Comparison of ENCODE assay signal across 1 cellular context in the genomic region with DNA sequence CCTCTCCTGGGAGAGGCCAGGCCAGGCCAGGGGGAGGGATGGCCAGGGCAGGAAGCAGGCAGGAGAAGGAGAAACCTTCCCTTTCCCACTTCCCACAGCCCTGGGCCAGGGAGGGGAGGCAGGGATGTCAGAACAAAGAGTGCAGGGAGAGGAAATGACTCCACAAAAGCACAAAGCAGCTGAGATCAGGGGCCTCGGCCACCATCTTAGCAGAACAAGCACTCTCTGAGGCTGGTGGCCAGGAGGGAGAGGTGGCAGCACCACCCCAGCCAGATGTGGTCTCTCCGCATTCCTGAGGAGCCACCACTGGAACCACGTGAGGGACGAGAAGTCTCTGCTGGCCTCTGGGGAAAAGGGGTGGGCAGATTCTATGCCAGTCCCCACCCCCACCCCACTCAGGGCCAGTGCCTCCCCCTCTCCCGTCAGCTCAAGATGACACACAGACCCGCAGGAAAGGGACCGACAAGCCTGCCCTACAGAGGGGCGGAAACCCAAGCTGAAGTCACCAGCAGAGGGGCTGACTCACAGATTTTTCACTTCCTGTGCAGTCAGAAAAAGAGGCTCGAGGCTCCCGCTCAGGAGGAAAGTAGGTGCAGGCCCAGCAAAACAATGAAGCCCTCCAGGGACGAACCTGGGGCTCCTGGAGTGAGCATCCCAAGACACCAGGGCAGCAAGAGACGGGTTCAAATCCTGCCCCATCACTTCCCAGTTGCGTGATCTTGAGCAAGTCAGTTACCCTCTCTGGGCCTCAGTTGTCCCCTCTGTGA.
A peak's percentile ranks its signal among the peaks of the same experiment; 100 is the strongest.
TF ChIP-seq lines count a peak whose summit lies in the region.

No MANE protein-coding gene starts in this region.

TF ChIP-seq in SK-N-SH, 30 proteins besides CTCF, POLR2A, EP300 and RAD21 (continued from another document):
- TF ChIP-seq, protein P1, sequence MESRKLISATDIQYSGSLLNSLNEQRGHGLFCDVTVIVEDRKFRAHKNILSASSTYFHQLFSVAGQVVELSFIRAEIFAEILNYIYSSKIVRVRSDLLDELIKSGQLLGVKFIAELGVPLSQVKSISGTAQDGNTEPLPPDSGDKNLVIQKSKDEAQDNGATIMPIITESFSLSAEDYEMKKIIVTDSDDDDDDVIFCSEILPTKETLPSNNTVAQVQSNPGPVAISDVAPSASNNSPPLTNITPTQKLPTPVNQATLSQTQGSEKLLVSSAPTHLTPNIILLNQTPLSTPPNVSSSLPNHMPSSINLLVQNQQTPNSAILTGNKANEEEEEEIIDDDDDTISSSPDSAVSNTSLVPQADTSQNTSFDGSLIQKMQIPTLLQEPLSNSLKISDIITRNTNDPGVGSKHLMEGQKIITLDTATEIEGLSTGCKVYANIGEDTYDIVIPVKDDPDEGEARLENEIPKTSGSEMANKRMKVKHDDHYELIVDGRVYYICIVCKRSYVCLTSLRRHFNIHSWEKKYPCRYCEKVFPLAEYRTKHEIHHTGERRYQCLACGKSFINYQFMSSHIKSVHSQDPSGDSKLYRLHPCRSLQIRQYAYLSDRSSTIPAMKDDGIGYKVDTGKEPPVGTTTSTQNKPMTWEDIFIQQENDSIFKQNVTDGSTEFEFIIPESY (IDR thresholded peaks at IDR 0.05; ENCODE audit: borderline replicate concordance, low read depth): no peak
- TF ChIP-seq, protein P2, sequence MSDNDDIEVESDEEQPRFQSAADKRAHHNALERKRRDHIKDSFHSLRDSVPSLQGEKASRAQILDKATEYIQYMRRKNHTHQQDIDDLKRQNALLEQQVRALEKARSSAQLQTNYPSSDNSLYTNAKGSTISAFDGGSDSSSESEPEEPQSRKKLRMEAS (IDR thresholded peaks at IDR 0.05; ENCODE audit: low read depth): peak; percentile 93
TF ChIP-seq in SK-N-SH: peak in this region for 10.
